Comparison of ENCODE assay signal across 21 cellular contexts in the genomic region with DNA sequence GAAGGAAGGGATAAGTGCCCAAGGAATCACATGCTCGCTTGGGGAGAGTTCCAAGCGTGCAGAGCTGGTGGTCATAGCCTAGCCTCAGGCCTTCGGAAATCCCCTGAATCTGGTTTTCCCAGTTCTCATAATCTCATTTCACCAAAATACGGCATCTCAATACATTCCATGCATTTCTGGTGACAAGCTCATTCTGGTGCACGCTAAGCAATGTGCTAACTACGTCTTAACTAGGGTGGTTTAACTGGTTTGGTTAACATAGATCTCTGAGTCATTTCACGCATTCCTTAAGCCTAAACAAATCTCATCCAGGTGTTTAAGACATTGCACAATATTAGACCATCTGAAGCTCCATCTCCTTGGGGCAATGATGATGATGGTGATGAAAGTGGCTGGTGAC.
DNase-seq lines count a peak whose midpoint lies in the region; FAIRE-seq and TF ChIP-seq lines count a peak whose summit lies in the region.
"Had no signal": no experiment of that assay in that cellular context is flagged by ENCODE, and none has a peak within 500 bp of the region (broad histone marks: within the 10 kb centered on the region; RNA-seq: fewer than 3 reads in every experiment).

No MANE protein-coding gene starts in this region.

- 77% methylated on average over 7 of the region's 7 CpGs; no CpG with 5 or more reads in 1 of the 2 experiments for WGBS in H1 (ENCODE audit: extremely low coverage in 1 of 2, insufficient coverage in 1 of 2, insufficient read length in 1 of 2, insufficient replicate concordance in 2 of 2, low coverage in 1 of 2, low lambda C conversion rate in 2 of 2, missing lambda C conversion rate in 1 of 2), 2 experiments

- CTCF ChIA-PET in H1 (lab: Charles Lee; ENCODE audit: partially characterized antibody) = interaction anchor here (0.7 to 9.4 kb wide), 7 partner anchors 11 to 483 kb away, joined by 3 to 54 read pairs (median 4); a partner anchor contains a TSS

- H3K56ac ChIP-seq in H1 (replicated peaks; ENCODE audit: insufficient read length, low read depth, low read length) = no peak overlapping the region

- H3K9me3 ChIP-seq in H1 (ENCODE audit: insufficient read depth in 2 of 2, low read depth in 1 of 2, low read length in 1 of 2) = no peaks in the 10 kb centered on the region
- H3K9me3 ChIP-seq: colonic mucosa, esophagus squamous epithelium had no signal

- H4K8ac ChIP-seq in H1 (ENCODE audit: extremely low read depth, insufficient read depth, low read length) = no peak overlapping the region

- H4K20me1 ChIP-seq in H1 (replicated peaks in 1 of 2; ENCODE audit: control insufficient read depth in 1 of 2, insufficient read depth in 2 of 2, low read length in 2 of 2) = no peaks in the 10 kb centered on the region

- no peak for TF ChIP-seq CTCF in H1 (IDR thresholded peaks at IDR 0.05; ENCODE audit: control extremely low read depth in 1 of 3, insufficient read depth in 1 of 3, low read depth in 1 of 3, low read length in 3 of 3)
- TF ChIP-seq CTCF in GM13977 (IDR thresholded peaks at IDR 0.05; ENCODE audit: extremely low read depth, insufficient read depth, missing control alignments) = no peak
- TF ChIP-seq CTCF in GM10266 (IDR thresholded peaks at IDR 0.05; ENCODE audit: control insufficient read depth, insufficient read depth, low read depth, missing control alignments) = no peak

- no peak overlapping the region for H2AK5ac ChIP-seq in H1 (ENCODE audit: low read depth, low read length)

- no peak overlapping the region for H2BK12ac ChIP-seq in H1 (ENCODE audit: low read depth, low read length)

- H2AFZ ChIP-seq in H1 (ENCODE audit: low read length) = no peak overlapping the region

- H2BK15ac ChIP-seq in H1 (ENCODE audit: low read length) = no peak overlapping the region

- no peaks in the 10 kb centered on the region for H3K79me1 ChIP-seq in H1 (ENCODE audit: low read depth, low read length)

- no peak for TF ChIP-seq POLR2A in H1 (IDR thresholded peaks at IDR 0.05; ENCODE audit: control extremely low read depth in 1 of 2, low read depth in 2 of 2, low read length in 2 of 2)

- no peak overlapping the region for H3K23ac ChIP-seq in H1 (ENCODE audit: insufficient read length)

- no peak for TF ChIP-seq RAD21 in H1 (IDR thresholded peaks at IDR 0.05 in 1 of 2, conservative IDR thresholded peaks at IDR 0.05 in 1 of 2; ENCODE audit: low read depth in 2 of 2, low read length in 2 of 2)

- no peaks in the 10 kb centered on the region for H3K4me1 ChIP-seq in H1 (replicated peaks in 1 of 4; ENCODE audit: control insufficient read depth in 3 of 4, insufficient read depth in 4 of 4, low read length in 3 of 4)
- H3K4me1 ChIP-seq: colonic mucosa had no signal

- H2BK20ac ChIP-seq in H1 (ENCODE audit: low read length) = no peak overlapping the region

- no peaks in the 10 kb centered on the region for H3K27me3 ChIP-seq in H1 (replicated peaks in 1 of 4; ENCODE audit: control insufficient read depth in 3 of 4, extremely low read depth in 1 of 4, insufficient read depth in 3 of 4, low read length in 3 of 4)
- H3K27me3 ChIP-seq: colonic mucosa, esophagus squamous epithelium had no signal

- H3K79me2 ChIP-seq in H1 (ENCODE audit: control insufficient read depth in 1 of 2, insufficient read depth in 2 of 2, low read length in 2 of 2) = no peaks in the 10 kb centered on the region

- H3K18ac ChIP-seq in H1 (ENCODE audit: extremely low read depth, low read length) = no peak overlapping the region

- H3K27ac ChIP-seq in H1 (ENCODE audit: low read depth, low read length) = no peak overlapping the region
- H3K27ac ChIP-seq: colonic mucosa, esophagus squamous epithelium, skin epidermis had no signal

- H3K23me2 ChIP-seq in H1 (ENCODE audit: low read depth, low read length) = no peaks in the 10 kb centered on the region

- no peak overlapping the region for H3K4me2 ChIP-seq in H1 (ENCODE audit: insufficient read depth in 1 of 2, low read depth in 2 of 2, low read length in 2 of 2)

- H3K36me3 ChIP-seq in H1 (ENCODE audit: control insufficient read depth in 2 of 4, insufficient read depth in 4 of 4, low read length in 3 of 4) = no peaks in the 10 kb centered on the region
- H3K36me3 ChIP-seq: colonic mucosa, esophagus squamous epithelium had no signal

- no peak for TF ChIP-seq EP300 in H1 (IDR thresholded peaks at IDR 0.05; ENCODE audit: borderline replicate concordance in 1 of 2, low read depth in 2 of 2, low read length in 2 of 2)

- no peak overlapping the region for H4K5ac ChIP-seq in H1 (ENCODE audit: insufficient read length, low read depth, low read length)

- no peak overlapping the region for H2BK5ac ChIP-seq in H1 (ENCODE audit: low read depth, low read length)

- DNase-seq in EL (peak; percentile 99), NCI-H226 (peak; percentile 72), H1 (ENCODE audit: low read depth in 1 of 2, low spot score in 2 of 2) (no peak), non-pigmented ciliary epithelial cell (ENCODE audit: low read depth) (peak; percentile 96), NOMO-1 treated with dmso at 0.1 percent for 144 hours (lab: John Stamatoyannopoulos, UW; ENCODE audit: unreplicated experiment) (no peak), GM13977 (ENCODE audit: low spot score) (no peak), putamen (ENCODE audit: low spot score) (no peak), GM10266 (ENCODE audit: extremely low spot score) (no peak)
- DNase-seq: activated CD4-positive, alpha-beta T cell treated with anti-CD3 and anti-CD28 coated beads for 1 hour; activated naive CD8-positive, alpha-beta T cell treated with anti-CD3 and anti-CD28 coated beads for 36 hours; activated T-cell treated with anti-CD3 and anti-CD28 coated beads for 4 hours; CD8-positive, alpha-beta memory T cell; colonic mucosa; esophagus squamous epithelium; H7; midbrain; NCI-H1092; nucleus accumbens; OCI-M1; T-helper 1 cell had no signal

- no peak overlapping the region for H3K4ac ChIP-seq in H1 (replicated peaks; ENCODE audit: insufficient read length, low read depth, low read length)

- in situ Hi-C loops in GM13977 (cut with MboI; ENCODE audit: low pct_unique_long_range_greater_than_20kb, low sequenced_read_pairs, unreplicated experiment) = no loop called here

- no peak overlapping the region for H2BK120ac ChIP-seq in H1 (replicated peaks; ENCODE audit: low read depth, low read length)

- H4K91ac ChIP-seq in H1 (replicated peaks; ENCODE audit: insufficient read length, low read length) = peak overlapping the region; percentile 31

- H3K14ac ChIP-seq in H1 (ENCODE audit: insufficient read length) = no peak overlapping the region

- H3K9ac ChIP-seq in H1 (replicated peaks in 1 of 4; ENCODE audit: extremely low read depth in 1 of 4, low read depth in 3 of 4, low read length in 3 of 4) = no peak overlapping the region

- POLR2A ChIA-PET in H1 (lab: Charles Lee; ENCODE audit: partially characterized antibody) = interaction anchor here (1.2 kb wide), 1 partner anchor 9 kb away, joined by 4 read pairs; no protein-coding TSS in a partner anchor

- no peak for FAIRE-seq in H1 (lab: Jason Lieb, UNC)

- no peak overlapping the region for H3K4me3 ChIP-seq in H1 (ENCODE audit: extremely low read depth in 1 of 4, insufficient read depth in 2 of 4, low read depth in 3 of 4, low read length in 4 of 4)
- H3K4me3 ChIP-seq: colonic mucosa, esophagus squamous epithelium, skin epidermis had no signal

TF ChIP-seq in H1, 55 proteins besides CTCF, POLR2A, EP300 and RAD21:
- TF ChIP-seq, protein P1, sequence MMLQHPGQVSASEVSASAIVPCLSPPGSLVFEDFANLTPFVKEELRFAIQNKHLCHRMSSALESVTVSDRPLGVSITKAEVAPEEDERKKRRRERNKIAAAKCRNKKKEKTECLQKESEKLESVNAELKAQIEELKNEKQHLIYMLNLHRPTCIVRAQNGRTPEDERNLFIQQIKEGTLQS (IDR thresholded peaks at IDR 0.05; ENCODE audit: insufficient read depth, low read depth, low read length) = no peak
- TF ChIP-seq NRF1 (IDR thresholded peaks at IDR 0.05; ENCODE audit: low read depth, low read length) (no peak), CREB1 (IDR thresholded peaks at IDR 0.05) (no peak), EGR1 (IDR thresholded peaks at IDR 0.05; ENCODE audit: borderline replicate concordance, low read depth, low read length) (no peak), EZH2 (IDR thresholded peaks at IDR 0.05; ENCODE audit: low read depth, low read length, severe bottlenecking) (no peak)

Comparison
In these comparisons a context has a peak if more than half of its experiments do, and no peak if none do; other contexts are left out.
1. DNase-seq: peak in EL (single experiment), NCI-H226 (single experiment) and non-pigmented ciliary epithelial cell (single experiment); none in H1 (0 of 2), NOMO-1 treated with dmso at 0.1 percent for 144 hours (single experiment), GM13977 (single experiment), putamen (single experiment) and GM10266 (single experiment).